ENCODE assay signal across 19 cellular contexts in the genomic region with DNA sequence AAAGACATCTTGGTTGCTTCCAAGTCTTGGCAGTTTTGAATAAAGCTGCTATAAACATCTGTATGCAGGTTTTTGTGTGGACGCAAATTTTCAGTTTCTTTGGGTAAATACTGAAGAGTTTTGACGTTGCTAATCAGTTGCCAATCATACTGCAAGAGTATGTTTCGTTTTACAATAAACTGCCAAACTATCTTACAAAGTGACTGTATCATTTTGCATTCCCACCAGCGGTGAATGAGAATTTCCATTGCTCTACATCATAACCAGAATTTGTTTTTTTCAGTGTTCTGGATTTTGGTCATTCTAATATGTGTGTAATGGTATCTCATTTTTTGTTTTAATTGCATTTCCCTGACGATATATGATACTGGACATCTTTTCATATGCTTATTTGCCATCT.
"Had no signal": no experiment of that assay in that cellular context is flagged by ENCODE, and none has a peak within 500 bp of the region (broad histone marks: within the 10 kb centered on the region; RNA-seq: fewer than 3 reads in every experiment).

No MANE protein-coding gene starts in this region.

- H3K27me3 Mint-ChIP-seq: naive thymus-derived CD4-positive, alpha-beta T cell had no signal

- H3K27ac Mint-ChIP-seq: dendritic cell treated with granulocyte-macrophage colony-stimulating factor and Interleukin-4, amounts not matched to agents 40 ng/mL and 50 ng/mL, for 4 days; effector memory CD8-positive, alpha-beta T cell; naive thymus-derived CD4-positive, alpha-beta T cell; type B pancreatic cell had no signal

- DNase-seq: effector memory CD8-positive, alpha-beta T cell; esophagus squamous epithelium; foreskin fibroblast; glutamatergic neuron; islet precursor cell; mammary epithelial cell; naive thymus-derived CD4-positive, alpha-beta T cell; posterior cingulate gyrus; spleen; stimulated activated CD4-positive, alpha-beta T cell treated with anti-CD3 and anti-CD28 coated beads, Interleukin-2, amount 100 ng/mL, for 24 hours; stimulated activated CD4-positive, alpha-beta T cell treated with anti-CD3 and anti-CD28 coated beads, Interleukin-4, amount 100 ng/mL, for 4 hours; stimulated activated naive CD4-positive, alpha-beta T cell; thyroid gland had no signal

- H3K4me3 Mint-ChIP-seq: dendritic cell treated with granulocyte-macrophage colony-stimulating factor and Interleukin-4, amounts not matched to agents 40 ng/mL and 50 ng/mL, for 4 days; effector memory CD8-positive, alpha-beta T cell; naive thymus-derived CD4-positive, alpha-beta T cell; neural crest cell; type B pancreatic cell had no signal

- H3K9me3 Mint-ChIP-seq: dendritic cell treated with granulocyte-macrophage colony-stimulating factor and Interleukin-4, amounts not matched to agents 40 ng/mL and 50 ng/mL, for 4 days; effector memory CD8-positive, alpha-beta T cell; neural crest cell; type B pancreatic cell had no signal

- H3K4me1 Mint-ChIP-seq: neural crest cell had no signal

- ATAC-seq: effector memory CD8-positive, alpha-beta T cell; gastroesophageal sphincter; left lobe of liver; naive thymus-derived CD4-positive, alpha-beta T cell; sciatic nerve had no signal
